In the genomic region with DNA sequence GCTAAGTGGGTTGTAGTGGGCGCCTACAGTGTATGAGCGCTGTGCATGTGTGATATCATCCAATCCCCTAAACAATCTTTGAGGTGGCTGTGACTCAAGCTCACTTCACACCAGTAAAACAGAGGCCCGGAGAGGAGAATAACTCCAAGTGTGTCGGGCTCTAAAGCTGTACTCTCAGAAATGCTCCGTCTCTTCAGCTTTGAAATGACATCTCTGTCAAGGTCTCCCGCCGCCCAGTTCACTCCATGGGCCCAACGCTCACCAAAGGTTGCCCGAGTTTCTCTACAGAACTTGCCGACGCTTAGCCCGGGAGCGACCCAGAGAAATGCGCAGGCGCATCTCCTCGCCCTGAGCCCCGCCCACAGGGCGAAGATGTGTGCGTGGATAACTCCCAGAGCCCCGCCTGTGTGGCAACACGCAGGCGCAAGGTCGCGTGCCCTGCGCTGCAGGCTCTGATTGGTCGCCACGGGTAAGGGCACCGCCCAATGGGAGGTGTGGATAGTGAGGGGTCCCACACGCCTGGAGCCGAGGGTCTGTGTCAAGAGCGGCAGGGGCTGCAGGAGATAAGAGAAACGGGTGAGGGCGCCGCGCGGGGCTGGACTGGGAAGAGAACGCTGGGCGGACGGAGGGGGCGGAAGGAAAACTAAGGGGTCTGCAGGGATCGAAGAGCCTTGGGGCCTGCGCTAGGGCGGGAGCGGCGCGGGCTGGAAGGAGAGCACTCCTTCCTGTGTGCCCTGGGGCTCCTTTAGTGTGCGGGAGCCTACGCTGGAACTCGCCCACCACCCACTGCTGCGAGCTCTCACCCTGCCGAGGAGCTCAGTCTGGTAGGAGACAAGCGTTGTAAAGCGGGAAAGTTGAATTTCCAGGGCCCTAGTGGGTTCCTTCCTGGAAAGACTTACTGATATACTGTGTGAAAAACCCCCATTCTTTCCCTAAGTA, we compare ENCODE assay signal across 8 cellular contexts. TPM values are rescaled to one million over a fixed set of nuclear protein-coding genes. Genes with fewer than 3 reads are reported as not detected.
DNase-seq lines count a peak whose midpoint lies in the region; ATAC-seq and TF ChIP-seq lines count a peak whose summit lies in the region.

A gene with protein sequence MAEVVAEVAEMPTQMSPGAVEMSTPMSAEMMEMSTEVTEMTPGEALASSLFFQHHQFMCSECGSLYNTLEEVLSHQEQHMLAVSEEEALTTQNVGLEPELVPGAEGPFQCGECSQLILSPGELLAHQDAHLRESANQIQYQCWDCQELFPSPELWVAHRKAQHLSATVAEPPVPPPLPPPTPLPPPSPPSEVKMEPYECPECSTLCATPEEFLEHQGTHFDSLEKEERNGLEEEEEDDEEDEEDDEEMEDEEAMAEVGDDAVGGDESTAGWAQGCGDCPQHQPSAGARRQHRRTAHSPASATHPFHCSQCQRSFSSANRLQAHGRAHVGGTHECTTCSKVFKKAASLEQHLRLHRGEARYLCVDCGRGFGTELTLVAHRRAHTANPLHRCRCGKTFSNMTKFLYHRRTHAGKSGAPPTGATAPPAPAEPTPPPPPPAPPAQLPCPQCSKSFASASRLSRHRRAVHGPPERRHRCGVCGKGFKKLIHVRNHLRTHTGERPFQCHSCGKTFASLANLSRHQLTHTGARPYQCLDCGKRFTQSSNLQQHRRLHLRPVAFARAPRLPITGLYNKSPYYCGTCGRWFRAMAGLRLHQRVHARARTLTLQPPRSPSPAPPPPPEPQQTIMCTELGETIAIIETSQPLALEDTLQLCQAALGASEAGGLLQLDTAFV (plus strand): TSS at position 501 of the 939 bp plus-strand sequence. CDS start 4,092 bp downstream, outside the sequence.

- no peak for TF ChIP-seq CTCF in GM20000 (IDR thresholded peaks at IDR 0.05; ENCODE audit: extremely low read depth, missing control alignments)
- no peak for TF ChIP-seq CTCF in lung (IDR thresholded peaks at IDR 0.05; ENCODE audit: control extremely low read depth, extremely low read depth)

- peak; percentile 99 for DNase-seq in CMK (ENCODE audit: low read depth)
- DNase-seq in GM20000 (ENCODE audit: low spot score), result peak; percentile 99
- peak; percentile 100 for DNase-seq in HT-29 (ENCODE audit: low spot score)
- peak; percentile 99 for DNase-seq in NK-92 treated with Interleukin-12 subunit alpha and Interleukin-12 subunit beta, amount 100 ng/mL, for 24 hours (lab: John Stamatoyannopoulos, UW)
- peak; percentile 86 to 90 for DNase-seq in activated CD8-positive, alpha-beta memory T cell treated with anti-CD3 and anti-CD28 coated beads for 1 hour (ENCODE audit: extremely low read depth in 1 of 2, low read depth in 1 of 2)
- peak; percentile 96 for DNase-seq in effector CD4-positive, alpha-beta T cell
- peak; percentile 97 for DNase-seq in lung (ENCODE audit: low spot score)
- peak; percentile 89 to 98 (median 95) for DNase-seq in stimulated activated CD4-positive, alpha-beta T cell treated with anti-CD3 and anti-CD28 coated beads, TNF-alpha, amount 100 ng/mL, for 24 hours (ENCODE audit: low read depth in 3 of 3)

- 1% methylated on average over 53 of the region's 53 CpGs for WGBS in lung, 2 donors

- H3K36me3 ChIP-seq in lung (ENCODE audit: control insufficient read depth in 2 of 2, insufficient read depth in 2 of 2, low read length in 2 of 2), result peaks cover 2 to 12% of the 10 kb centered on the region in 2 donors

- H3K27me3 ChIP-seq in lung (ENCODE audit: control insufficient read depth, insufficient read depth), result no peaks in the 10 kb centered on the region

- peak within 1 kb of the TSS; percentile 78 for H3K4me3 ChIP-seq in lung

- no peaks in the 10 kb centered on the region for H3K9me3 ChIP-seq in lung (ENCODE audit: control insufficient read depth in 2 of 2, insufficient read depth in 1 of 2, low read length in 1 of 2)

- H3K27ac ChIP-seq in lung (ENCODE audit: low read depth in 1 of 2, low read length in 1 of 2), result peak within 1 kb of the TSS; percentile 81

- peaks cover 10 to 17% of the 10 kb centered on the region in 2 donors for H3K4me1 ChIP-seq in lung (ENCODE audit: control insufficient read depth in 2 of 2, insufficient read depth in 2 of 2, low read length in 2 of 2)

- ATAC-seq in lung (ENCODE audit: insufficient read depth, low FRiP score), result peak; percentile 89

RNA-seq across cellular contexts. Expression of the gene that starts here (rescaled TPM):
- 15.3 and 15.9 TPM in 2 replicates for total RNA-seq in HT-29 (2014; rRNA removed; shearing (Covaris generic))
- 10 to 100 TPM in 1 of 2 donors, 1 to 10 TPM in 1; 5.3 to 14.4 TPM for total RNA-seq in lung
- 1 to 10 TPM; 4.6 to 5.5 TPM for polyA plus RNA-seq in lung

Comparison
In these comparisons a context has a peak if more than half of its experiments do, and no peak if none do; other contexts are left out.
1. Peak in every context shown above with its lines: DNase-seq, ATAC-seq, H3K4me3 ChIP-seq and H3K27ac ChIP-seq.